18 cellular contexts compared by ENCODE assay signal in genomic region chr5:145244251-145244650, GRCh38.
A peak's percentile ranks its signal among the peaks of the same experiment; 100 is the strongest.
DNase-seq lines count a peak whose midpoint lies in the region; ATAC-seq and TF ChIP-seq lines count a peak whose summit lies in the region.
"Had no signal": no experiment of that assay in that cellular context is flagged by ENCODE, and none has a peak within 500 bp of the region (broad histone marks: within the 10 kb centered on the region; RNA-seq: fewer than 3 reads in every experiment).

No MANE protein-coding gene starts in this region.

- in situ Hi-C loops in brain microvascular endothelial cell (cut with HindIII; ENCODE audit: low pct_ligation_motif_present, low sequenced_read_pairs): no loop called here
- in situ Hi-C loops in transverse colon (cut with MboI; ENCODE audit: low pct_ligation_motif_present in 1 of 4, low pct_unique_long_range_greater_than_20kb in 1 of 4, low sequenced_read_pairs in 3 of 4): no loop called here

- POLR2A ChIA-PET in activated CD8-positive, alpha-beta T cell treated with anti-CD3 and anti-CD28 coated beads, Interleukin-2, amount 10 ng/mL, durations not matched to agents 7 days and 5 days (lab: Charles Lee): no interaction called here

- H3K4me3 ChIP-seq in brain microvascular endothelial cell (ENCODE audit: low read depth, low read length) (no peak overlapping the region), foreskin fibroblast (ENCODE audit: low read depth in 1 of 2, low read length in 2 of 2) (no peak overlapping the region), transverse colon (no peak overlapping the region)

- H3K9me3 Mint-ChIP-seq in HFFc6 (no peaks in the 10 kb centered on the region), type B pancreatic cell (no peaks in the 10 kb centered on the region)
- no peaks in the 10 kb centered on the region for H3K9me3 Mint-ChIP-seq in activated CD8-positive, alpha-beta T cell treated with anti-CD3 and anti-CD28 coated beads, Interleukin-2, amount 10 ng/mL, durations not matched to agents 7 days and 5 days (ENCODE audit: insufficient read depth)
- H3K9me3 Mint-ChIP-seq: CD8-positive, alpha-beta T cell had no signal

- peaks cover 59% of the 10 kb centered on the region for H3K4me1 Mint-ChIP-seq in HFFc6 (ENCODE audit: low read depth)
- H3K4me1 Mint-ChIP-seq in type B pancreatic cell (ENCODE audit: unreplicated experiment): peaks cover 20% of the 10 kb centered on the region
- H3K4me1 Mint-ChIP-seq in activated CD8-positive, alpha-beta T cell treated with anti-CD3 and anti-CD28 coated beads, Interleukin-2, amount 10 ng/mL, durations not matched to agents 7 days and 5 days (ENCODE audit: low read depth): no peaks in the 10 kb centered on the region

- ATAC-seq in activated CD8-positive, alpha-beta T cell treated with anti-CD3 and anti-CD28 coated beads, Interleukin-2, amount 10 ng/mL, durations not matched to agents 7 days and 5 days: no peak
- ATAC-seq: CD8-positive, alpha-beta T cell had no signal

- H3K9me3 ChIP-seq in transverse colon: no peaks in the 10 kb centered on the region
- H3K9me3 ChIP-seq: BE2C had no signal

- no peaks in the 10 kb centered on the region for H3K27me3 ChIP-seq in brain microvascular endothelial cell (replicated peaks)
- no peaks in the 10 kb centered on the region for H3K27me3 ChIP-seq in transverse colon
- H3K27me3 ChIP-seq: BE2C had no signal

- H3K36me3 ChIP-seq in brain microvascular endothelial cell (replicated peaks) (no peaks in the 10 kb centered on the region), transverse colon (no peaks in the 10 kb centered on the region)
- H3K36me3 ChIP-seq: BE2C had no signal

- CTCF ChIA-PET in activated CD8-positive, alpha-beta T cell treated with anti-CD3 and anti-CD28 coated beads, Interleukin-2, amount 10 ng/mL, durations not matched to agents 7 days and 5 days (lab: Charles Lee): no interaction called here

- no peaks in the 10 kb centered on the region for H3K4me1 ChIP-seq in transverse colon
- H3K4me1 ChIP-seq: BE2C had no signal

- no peak for DNase-seq in HFFc6
- no peak for DNase-seq in brain microvascular endothelial cell
- peak; percentile 12 for DNase-seq in myocyte (ENCODE audit: low read depth)
- DNase-seq in type B pancreatic cell (ENCODE audit: extremely low spot score, unreplicated experiment): no peak
- no peak for DNase-seq in foreskin fibroblast
- no peak for DNase-seq in activated CD8-positive, alpha-beta T cell treated with anti-CD3 and anti-CD28 coated beads, Interleukin-2, amount 10 ng/mL, durations not matched to agents 7 days and 5 days
- DNase-seq in transverse colon: no peak
- DNase-seq: BE2C; CD8-positive, alpha-beta T cell; DMS79; KBM-7; NCI-H1436 treated with DMSO at 0.1 percent for 48 hours; NCI-H2029 treated with DMSO at 0.1 percent for 48 hours; NCI-H2171 treated with DMSO at 0.1 percent for 48 hours; NCI-H446 treated with DMSO at 0.1 percent for 48 hours; NCI-H748 treated with DMSO at 0.1 percent for 48 hours; OCI-M1; SIG-M5 had no signal

- H3K27ac ChIP-seq in brain microvascular endothelial cell (peak overlapping the region; percentile 36), transverse colon (no peak overlapping the region)

- H3K27ac Mint-ChIP-seq in HFFc6 (peak overlapping the region; percentile 15), type B pancreatic cell (peak overlapping the region; percentile 53)
- H3K27ac Mint-ChIP-seq in activated CD8-positive, alpha-beta T cell treated with anti-CD3 and anti-CD28 coated beads, Interleukin-2, amount 10 ng/mL, durations not matched to agents 7 days and 5 days: no peak overlapping the region
- H3K27ac Mint-ChIP-seq: CD8-positive, alpha-beta T cell had no signal

- 0 out of 2 replicates have a peak overlapping the region, but pooled peaks have one; percentile 2 for H3K4me3 Mint-ChIP-seq in HFFc6
- no peak overlapping the region for H3K4me3 Mint-ChIP-seq in type B pancreatic cell
- no peak overlapping the region for H3K4me3 Mint-ChIP-seq in activated CD8-positive, alpha-beta T cell treated with anti-CD3 and anti-CD28 coated beads, Interleukin-2, amount 10 ng/mL, durations not matched to agents 7 days and 5 days
- H3K4me3 Mint-ChIP-seq: CD8-positive, alpha-beta T cell had no signal

- H3K36me3 Mint-ChIP-seq in HFFc6 (ENCODE audit: low read depth): no peaks in the 10 kb centered on the region
- no peaks in the 10 kb centered on the region for H3K36me3 Mint-ChIP-seq in type B pancreatic cell
- H3K36me3 Mint-ChIP-seq in activated CD8-positive, alpha-beta T cell treated with anti-CD3 and anti-CD28 coated beads, Interleukin-2, amount 10 ng/mL, durations not matched to agents 7 days and 5 days (ENCODE audit: low read depth): no peaks in the 10 kb centered on the region
- H3K36me3 Mint-ChIP-seq: CD8-positive, alpha-beta T cell had no signal

- no peak for TF ChIP-seq EP300 in transverse colon (IDR thresholded peaks at IDR 0.05; ENCODE audit: low read depth)

- H3K27me3 Mint-ChIP-seq in HFFc6 (ENCODE audit: insufficient read depth) (no peaks in the 10 kb centered on the region), type B pancreatic cell (no peaks in the 10 kb centered on the region)
- H3K27me3 Mint-ChIP-seq in activated CD8-positive, alpha-beta T cell treated with anti-CD3 and anti-CD28 coated beads, Interleukin-2, amount 10 ng/mL, durations not matched to agents 7 days and 5 days (ENCODE audit: low read depth): no peaks in the 10 kb centered on the region

- 81 to 85% methylated on average over 4 of the region's 4 CpGs for WGBS in transverse colon (ENCODE audit: low coverage in 1 of 2), 2 donors

- TF ChIP-seq CTCF in HFFc6 (IDR thresholded peaks at IDR 0.05) (no peak), brain microvascular endothelial cell (IDR thresholded peaks at IDR 0.05; ENCODE audit: low read depth, low read length, missing control alignments) (no peak), type B pancreatic cell (conservative IDR thresholded peaks at IDR 0.05) (no peak), foreskin fibroblast (IDR thresholded peaks at IDR 0.05; ENCODE audit: low read depth, low read length) (no peak), transverse colon (IDR thresholded peaks at IDR 0.05) (no peak)

- intact Hi-C loops in transverse colon (cut with DNase I; ENCODE audit: low total_unique reads): no loop called here

- TF ChIP-seq POLR2A in transverse colon (IDR thresholded peaks at IDR 0.05): no peak
